Comparison of ENCODE assay signal across 13 cellular contexts in the genomic region with DNA sequence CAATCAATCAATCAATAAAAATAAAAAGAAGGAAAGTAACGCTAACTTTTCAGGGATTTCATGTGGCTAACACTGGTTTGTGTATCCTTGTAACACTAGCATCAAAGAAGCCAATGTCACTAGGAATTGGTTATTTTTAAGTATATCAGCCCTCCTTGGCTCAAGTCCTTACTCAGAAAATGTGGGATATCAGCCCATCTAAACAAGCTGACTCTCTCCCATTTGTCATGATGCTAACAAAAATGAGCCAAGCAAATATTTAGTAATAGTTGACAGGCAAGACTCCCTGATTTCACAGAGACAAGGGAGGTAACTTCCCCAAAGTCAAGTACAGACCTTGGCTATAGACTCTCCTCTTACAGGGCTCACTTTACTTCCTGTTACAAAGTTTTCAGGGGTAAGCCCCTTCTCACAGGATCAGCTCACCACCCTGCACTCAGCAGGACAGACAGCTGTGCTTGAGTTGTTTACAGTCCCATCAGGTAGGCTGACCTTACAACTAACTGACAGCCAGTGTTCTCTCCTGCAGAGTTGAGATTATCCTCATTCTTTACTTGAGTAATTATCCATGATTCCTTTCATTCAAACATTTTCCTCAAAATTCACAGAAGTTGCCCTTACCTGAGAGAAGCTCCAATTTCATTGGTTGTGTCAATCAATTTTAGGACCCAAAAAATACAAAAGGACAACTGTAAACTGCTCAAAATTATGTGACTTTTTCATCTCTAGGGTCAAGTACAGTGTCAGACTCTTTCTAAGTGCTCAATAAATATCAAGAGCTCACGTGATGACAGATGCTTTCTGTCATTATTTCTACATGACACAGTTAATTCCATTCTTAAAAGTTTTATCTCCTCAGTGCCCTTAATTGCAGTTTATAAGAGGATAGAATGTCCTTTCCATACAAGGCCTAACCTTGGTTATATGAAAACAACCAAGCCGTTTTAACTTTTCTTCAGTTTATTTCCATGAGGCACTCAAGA. TPM values are rescaled to one million over a fixed set of nuclear protein-coding genes. Genes with fewer than 3 reads are reported as not detected.
DNase-seq lines count a peak whose midpoint lies in the region; ATAC-seq and TF ChIP-seq lines count a peak whose summit lies in the region.
"Had no signal": no experiment of that assay in that cellular context is flagged by ENCODE, and none has a peak within 500 bp of the region (broad histone marks: within the 10 kb centered on the region; RNA-seq: fewer than 3 reads in every experiment).

No MANE protein-coding gene starts in this region.

- H2AFZ ChIP-seq in GM23338 = peak overlapping the region; percentile 1; the same call in 1 of the 2 replicates
- H2AFZ ChIP-seq in fibroblast of lung (ENCODE audit: low read length) = no peak overlapping the region

- H3K79me2 ChIP-seq in GM23338 (replicated peaks; ENCODE audit: insufficient read depth) (no peaks in the 10 kb centered on the region), fibroblast of lung (ENCODE audit: control insufficient read depth, insufficient read depth, low read length) (no peaks in the 10 kb centered on the region)

- H3K9me3 Mint-ChIP-seq in GM23338 = peaks cover 15% of the 10 kb centered on the region
- H3K9me3 Mint-ChIP-seq in activated CD8-positive, alpha-beta T cell treated with anti-CD3 and anti-CD28 coated beads for 36 hours = peaks cover 4% of the 10 kb centered on the region

- H3K27me3 ChIP-seq in GM23338 (ENCODE audit: insufficient read depth) (no peaks in the 10 kb centered on the region), fibroblast of lung (ENCODE audit: control insufficient read depth, insufficient read depth, low read length) (no peaks in the 10 kb centered on the region)

- H3K27me3 Mint-ChIP-seq in GM23338 (ENCODE audit: insufficient read depth, low read depth, poor library complexity) = no peaks in the 10 kb centered on the region
- H3K27me3 Mint-ChIP-seq in activated CD8-positive, alpha-beta T cell treated with anti-CD3 and anti-CD28 coated beads for 36 hours = no peaks in the 10 kb centered on the region

- H3K4me2 ChIP-seq in GM23338 (peak overlapping the region; percentile 10; the same call in 1 of the 2 replicates), fibroblast of lung (ENCODE audit: extremely low read depth, insufficient read depth, low read length) (no peak overlapping the region)

- peak; percentile 99 for ATAC-seq in GM23338
- ATAC-seq in activated CD8-positive, alpha-beta T cell treated with anti-CD3 and anti-CD28 coated beads for 36 hours = no peak
- ATAC-seq: natural killer cell had no signal

- DNase-seq in EH (ENCODE audit: low read depth) = peak; percentile 38
- DNase-seq in GM23338 (ENCODE audit: low spot score) = peak; percentile 45
- DNase-seq in NAMALWA (ENCODE audit: low spot score) = peak; percentile 1
- DNase-seq in fibroblast of lung (ENCODE audit: low read depth in 2 of 2) = peak; percentile 34 to 61
- DNase-seq in activated CD4-positive, alpha-beta T cell treated with anti-CD3 and anti-CD28 coated beads, Interleukin-2, amount 50 U/mL, for 48 hours = no peak
- no peak for DNase-seq in T-helper 2 cell
- DNase-seq in activated CD8-positive, alpha-beta T cell treated with anti-CD3 and anti-CD28 coated beads for 36 hours = no peak
- no peak for DNase-seq in islet precursor cell
- DNase-seq: amygdala, GDM1, natural killer cell, NCI-H526 treated with DMSO at 0.1 percent for 48 hours had no signal

- H3K27ac ChIP-seq in GM23338 (ENCODE audit: low read depth) (0 out of 2 replicates have a peak overlapping the region, but pooled peaks have one; percentile 11), fibroblast of lung (ENCODE audit: insufficient read depth, low read length) (no peak overlapping the region)

- no peaks in the 10 kb centered on the region for H3K9me3 ChIP-seq in fibroblast of lung (ENCODE audit: control insufficient read depth, insufficient read depth, low read depth, low read length)

- H3K36me3 ChIP-seq in GM23338 (ENCODE audit: insufficient read depth) = no peaks in the 10 kb centered on the region
- no peaks in the 10 kb centered on the region for H3K36me3 ChIP-seq in fibroblast of lung (ENCODE audit: control insufficient read depth, insufficient read depth, low read length)

- intact Hi-C loops in activated CD8-positive, alpha-beta T cell treated with anti-CD3 and anti-CD28 coated beads for 36 hours (cut with micrococcal nuclease) = no loop called here

- no peak overlapping the region for H3K4me3 Mint-ChIP-seq in GM23338
- no peak overlapping the region for H3K4me3 Mint-ChIP-seq in activated CD8-positive, alpha-beta T cell treated with anti-CD3 and anti-CD28 coated beads for 36 hours
- H3K4me3 Mint-ChIP-seq: natural killer cell had no signal

- H3K4me1 Mint-ChIP-seq in GM23338 = peaks cover 15% of the 10 kb centered on the region
- H3K4me1 Mint-ChIP-seq in activated CD8-positive, alpha-beta T cell treated with anti-CD3 and anti-CD28 coated beads for 36 hours (ENCODE audit: low read depth) = no peaks in the 10 kb centered on the region
- H3K4me1 Mint-ChIP-seq: natural killer cell had no signal

- CTCF ChIA-PET in activated CD8-positive, alpha-beta T cell treated with anti-CD3 and anti-CD28 coated beads for 36 hours (lab: Charles Lee) = no interaction called here

- POLR2A ChIA-PET in activated CD8-positive, alpha-beta T cell treated with anti-CD3 and anti-CD28 coated beads for 36 hours (lab: Charles Lee) = no interaction called here

- H3F3A ChIP-seq in GM23338 (replicated peaks; ENCODE audit: low read depth) = no peaks in the 10 kb centered on the region

- H4K20me1 ChIP-seq in GM23338 (replicated peaks; ENCODE audit: insufficient read depth) (no peaks in the 10 kb centered on the region), fibroblast of lung (ENCODE audit: control insufficient read depth, extremely low read depth, insufficient read depth, low read length) (no peaks in the 10 kb centered on the region)

- H3K4me1 ChIP-seq in GM23338 (ENCODE audit: insufficient read depth) (peaks cover 11% of the 10 kb centered on the region; the same call in 1 of the 2 replicates), fibroblast of lung (ENCODE audit: control insufficient read depth, extremely low read depth, insufficient read depth, low read length) (no peaks in the 10 kb centered on the region)

- TF ChIP-seq CTCF in GM23338 (conservative IDR thresholded peaks at IDR 0.05; ENCODE audit: low read depth in 2 of 2) = no peak
- no peak for TF ChIP-seq CTCF in fibroblast of lung (conservative IDR thresholded peaks at IDR 0.05 in 1 of 2, IDR thresholded peaks at IDR 0.05 in 1 of 2; ENCODE audit: low read depth in 1 of 2, low read length in 2 of 2)
- no peak for TF ChIP-seq CTCF in activated CD8-positive, alpha-beta T cell treated with anti-CD3 and anti-CD28 coated beads for 36 hours (IDR thresholded peaks at IDR 0.05)

- H3K9ac ChIP-seq in fibroblast of lung (ENCODE audit: insufficient read depth, low read length) = no peak overlapping the region

- H3K9me2 ChIP-seq in GM23338 (ENCODE audit: insufficient read depth) = no peaks in the 10 kb centered on the region

- H3K4me3 ChIP-seq in GM23338 (no peak overlapping the region), fibroblast of lung (replicated peaks in 1 of 4; ENCODE audit: control extremely low read depth in 1 of 4, insufficient read depth in 1 of 4, low read depth in 3 of 4, low read length in 4 of 4) (no peak overlapping the region)

- H3K36me3 Mint-ChIP-seq in GM23338 (ENCODE audit: low read depth) = peaks cover 12% of the 10 kb centered on the region; the same call in 2 of the 3 replicates
- no peaks in the 10 kb centered on the region for H3K36me3 Mint-ChIP-seq in activated CD8-positive, alpha-beta T cell treated with anti-CD3 and anti-CD28 coated beads for 36 hours (ENCODE audit: low read depth)
- H3K36me3 Mint-ChIP-seq: natural killer cell had no signal

- H3K27ac Mint-ChIP-seq in GM23338 = peak overlapping the region; percentile 49; the same call in 1 of the 2 replicates
- no peak overlapping the region for H3K27ac Mint-ChIP-seq in activated CD8-positive, alpha-beta T cell treated with anti-CD3 and anti-CD28 coated beads for 36 hours
- H3K27ac Mint-ChIP-seq: natural killer cell had no signal

TF ChIP-seq in GM23338, 12 proteins besides CTCF, POLR2A, EP300 and RAD21 (continues in another document):
- TF ChIP-seq EZH2phosphoT487 (IDR thresholded peaks at IDR 0.05; ENCODE audit: unreplicated experiment) = no peak
- TF ChIP-seq EZH2 (IDR thresholded peaks at IDR 0.05; ENCODE audit: low read depth, unreplicated experiment) = no peak
- TF ChIP-seq NANOG (IDR thresholded peaks at IDR 0.05; ENCODE audit: borderline replicate concordance) = no peak
- TF ChIP-seq STAT1 (IDR thresholded peaks at IDR 0.05; ENCODE audit: unreplicated experiment) = no peak

RNA-seq across cellular contexts. Expression of a gene that starts 38.1 kb away (rescaled TPM):
- total RNA-seq in GM23338 (2014; rRNA removed; shearing (Covaris generic)) = 0.07 TPM in 1 of 2 replicates, not detected in the other
- 0.06 and 0.14 TPM in 2 replicates for polyA plus RNA-seq in GM23338 (2016; fragmentation: Nextera tagmentation; extraction: Ambion mirVana)
- 1.0 and 1.5 TPM in 2 replicates for total RNA-seq in fibroblast of lung
- 0.05 TPM in 1 of 2 replicates, not detected in the other for polyA plus RNA-seq in fibroblast of lung
- polyA plus RNA-seq in fibroblast of lung (2012) = 0.05 TPM in 1 of 2 replicates, not detected in the other
- polyA minus RNA-seq in fibroblast of lung (ENCODE audit: low replicate concordance) = not detected in 2 replicates
- total RNA-seq in activated CD8-positive, alpha-beta T cell treated with anti-CD3 and anti-CD28 coated beads for 36 hours = not detected
- total RNA-seq: LHCN-M2, natural killer cell had no signal

Comparison
In these comparisons a context has a peak if more than half of its experiments do, and no peak if none do; other contexts are left out.
1. DNase-seq: peak in EH (single experiment), GM23338 (single experiment), NAMALWA (single experiment) and fibroblast of lung (2 of 2); none in activated CD4-positive, alpha-beta T cell treated with anti-CD3 and anti-CD28 coated beads, Interleukin-2, amount 50 U/mL, for 48 hours (0 of 2), T-helper 2 cell (0 of 5), activated CD8-positive, alpha-beta T cell treated with anti-CD3 and anti-CD28 coated beads for 36 hours (single experiment) and islet precursor cell (single experiment).